14 cellular contexts compared by ENCODE assay signal in the genomic region with DNA sequence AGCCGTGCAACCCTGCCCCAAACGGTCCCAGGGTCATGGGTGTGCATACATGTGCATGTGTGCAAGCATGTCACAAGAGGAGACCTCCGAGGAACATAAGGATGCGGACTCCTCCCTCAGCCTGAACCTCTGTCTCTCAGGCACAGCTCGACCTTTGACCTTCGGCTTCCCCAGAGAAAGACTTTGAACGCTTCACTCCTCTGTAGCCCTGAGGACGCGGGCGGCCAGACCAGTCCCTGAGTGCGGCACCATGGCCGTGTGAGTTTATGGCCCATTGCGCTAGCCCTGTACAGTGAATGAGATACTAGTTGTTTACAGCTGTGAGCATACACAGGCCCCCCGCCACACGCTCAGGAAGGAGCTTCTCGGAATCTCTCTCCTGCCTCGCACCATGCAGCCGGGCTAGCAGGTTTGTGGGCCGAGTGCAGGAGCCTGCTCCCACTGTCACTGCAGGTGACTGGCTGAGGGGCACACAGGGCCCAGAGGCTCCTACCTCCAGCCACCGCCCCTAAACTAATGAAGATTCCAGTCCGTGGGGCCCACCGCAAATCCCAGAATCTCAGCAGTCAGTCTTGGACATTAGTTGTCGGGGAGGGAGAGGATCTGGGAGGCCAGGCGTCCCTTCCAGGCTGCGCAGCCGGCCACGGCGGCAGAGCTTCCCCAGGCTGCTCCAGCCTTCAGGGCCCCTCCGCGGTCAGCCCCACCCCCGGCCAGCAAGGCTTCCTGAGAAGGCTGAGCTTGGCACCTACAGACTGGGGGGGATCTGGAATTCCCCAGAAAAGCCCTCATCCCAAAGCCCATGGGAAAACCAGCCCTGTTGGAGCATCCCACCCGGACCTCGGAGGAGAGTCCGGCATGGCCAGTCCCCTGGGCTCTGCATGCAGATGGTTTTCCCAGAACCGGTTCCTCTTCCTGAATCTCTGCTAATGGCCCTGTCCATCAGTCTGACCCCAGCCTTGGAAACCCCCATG. TPM values are rescaled to one million over a fixed set of nuclear protein-coding genes. Genes with fewer than 3 reads are reported as not detected.
DNase-seq lines count a peak whose midpoint lies in the region; ATAC-seq and TF ChIP-seq lines count a peak whose summit lies in the region.
"Had no signal": no experiment of that assay in that cellular context is flagged by ENCODE, and none has a peak within 500 bp of the region (broad histone marks: within the 10 kb centered on the region; RNA-seq: fewer than 3 reads in every experiment).

No MANE protein-coding gene starts in this region.

- H4K20me1 ChIP-seq in H9 (ENCODE audit: control insufficient read depth, insufficient read depth, insufficient read length), result no peaks in the 10 kb centered on the region

- TF ChIP-seq EP300 in sigmoid colon (IDR thresholded peaks at IDR 0.05), result no peak

- H3K4ac ChIP-seq in H9 (ENCODE audit: low read depth, low read length), result no peak overlapping the region

- no peaks in the 10 kb centered on the region; the same call in 1 of the 2 replicates for H3K27me3 Mint-ChIP-seq in H9 (ENCODE audit: low read depth)
- H3K27me3 Mint-ChIP-seq in activated naive CD8-positive, alpha-beta T cell treated with anti-CD3 and anti-CD28 coated beads, Interleukin-2, amount 10 ng/mL, durations not matched to agents 7 days and 5 days, result peaks cover 2% of the 10 kb centered on the region

- H3T11ph ChIP-seq in H9 (ENCODE audit: low read length), result no peak overlapping the region

- H3K9me3 ChIP-seq in H9 (ENCODE audit: control insufficient read depth, low read depth, low read length), result no peaks in the 10 kb centered on the region
- H3K9me3 ChIP-seq in left ventricle myocardium inferior (replicated peaks), result no peaks in the 10 kb centered on the region
- H3K9me3 ChIP-seq in sigmoid colon, result no peaks in the 10 kb centered on the region

- ATAC-seq in activated naive CD8-positive, alpha-beta T cell treated with anti-CD3 and anti-CD28 coated beads, Interleukin-2, amount 10 ng/mL, durations not matched to agents 7 days and 5 days (ENCODE audit: low read depth), result no peak

- no peak overlapping the region for H3K4me2 ChIP-seq in H9 (ENCODE audit: insufficient read depth, insufficient read length, low read length)

- no peak overlapping the region; a peak in 1 of 7 replicates for H3K27ac Mint-ChIP-seq in H9
- peak overlapping the region; percentile 9 for H3K27ac Mint-ChIP-seq in activated naive CD8-positive, alpha-beta T cell treated with anti-CD3 and anti-CD28 coated beads, Interleukin-2, amount 10 ng/mL, durations not matched to agents 7 days and 5 days

- no peaks in the 10 kb centered on the region for H3K79me1 ChIP-seq in H9 (ENCODE audit: insufficient read depth, low read depth, low read length, poor library complexity, severe bottlenecking)

- DNase-seq in H9, result no peak
- DNase-seq in activated naive CD8-positive, alpha-beta T cell treated with anti-CD3 and anti-CD28 coated beads, Interleukin-2, amount 10 ng/mL, durations not matched to agents 7 days and 5 days, result no peak
- DNase-seq in left ventricle myocardium inferior, result no peak
- no peak for DNase-seq in sigmoid colon
- no peak for DNase-seq in iPS-NIHi7 (ENCODE audit: extremely low spot score)
- no peak for DNase-seq in NCI-H82 treated with DMSO at 0.1 percent for 48 hours (lab: John Stamatoyannopoulos, UW; ENCODE audit: unreplicated experiment)
- no peak for DNase-seq in anterior cingulate cortex (lab: John Stamatoyannopoulos, UW)
- no peak for DNase-seq in NCI-H524 (lab: John Stamatoyannopoulos, UW)
- DNase-seq: central memory CD4-positive, alpha-beta T cell; NCI-H1048 had no signal

- no peak overlapping the region for H2BK20ac ChIP-seq in H9 (ENCODE audit: low read depth, low read length, poor library complexity, severe bottlenecking)

- H3K4me3 ChIP-seq in left ventricle myocardium inferior (no peak overlapping the region), sigmoid colon (no peak overlapping the region)
- H3K4me3 ChIP-seq: lung had no signal

- H2BK5ac ChIP-seq in H9 (ENCODE audit: insufficient read length, low read length), result no peak overlapping the region

- no peaks in the 10 kb centered on the region for H3K23me2 ChIP-seq in H9 (ENCODE audit: insufficient read length, low read depth, low read length, poor library complexity, severe bottlenecking)

- H3K4me1 ChIP-seq in H9 (ENCODE audit: insufficient read depth, low read length), result no peaks in the 10 kb centered on the region; the same call in 1 of the 2 replicates
- H3K4me1 ChIP-seq in left ventricle myocardium inferior, result peaks cover 52% of the 10 kb centered on the region
- H3K4me1 ChIP-seq in sigmoid colon, result peaks cover 0 to 37% (median 14%) of the 10 kb centered on the region in 4 donors

- TF ChIP-seq CTCF in H9 (conservative IDR thresholded peaks at IDR 0.05) (no peak), left ventricle myocardium inferior (IDR thresholded peaks at IDR 0.05; ENCODE audit: borderline replicate concordance) (no peak), sigmoid colon (IDR thresholded peaks at IDR 0.05) (no peak)

- H3K4me1 Mint-ChIP-seq in H9, result peaks cover 26% of the 10 kb centered on the region in 2 experiments
- peaks cover 45% of the 10 kb centered on the region for H3K4me1 Mint-ChIP-seq in activated naive CD8-positive, alpha-beta T cell treated with anti-CD3 and anti-CD28 coated beads, Interleukin-2, amount 10 ng/mL, durations not matched to agents 7 days and 5 days

- no peak overlapping the region for H2AK5ac ChIP-seq in H9 (ENCODE audit: insufficient read length, low read length)

- no peak overlapping the region for H4K91ac ChIP-seq in H9 (ENCODE audit: insufficient read length, low read depth, low read length)

- no peak overlapping the region for H4K8ac ChIP-seq in H9 (replicated peaks; ENCODE audit: insufficient read length, low read depth, low read length)

- H3K79me2 ChIP-seq in H9 (ENCODE audit: insufficient read depth, low read length), result peaks cover 3% of the 10 kb centered on the region; the same call in 1 of the 2 replicates

- no peaks in the 10 kb centered on the region for H3K36me3 ChIP-seq in left ventricle myocardium inferior
- H3K36me3 ChIP-seq in sigmoid colon, result no peaks in the 10 kb centered on the region

- H3K18ac ChIP-seq in H9 (ENCODE audit: insufficient read length, low read depth, low read length), result no peak overlapping the region

- no peak for TF ChIP-seq POLR2A in sigmoid colon (IDR thresholded peaks at IDR 0.05)

- H3K9me3 Mint-ChIP-seq in H9, result peaks cover 0 to 7% of the 10 kb centered on the region in 2 experiments; a peak in 3 of 5 replicates
- peaks cover 4% of the 10 kb centered on the region for H3K9me3 Mint-ChIP-seq in activated naive CD8-positive, alpha-beta T cell treated with anti-CD3 and anti-CD28 coated beads, Interleukin-2, amount 10 ng/mL, durations not matched to agents 7 days and 5 days

- H2BK15ac ChIP-seq in H9 (ENCODE audit: low read depth, low read length), result no peak overlapping the region

- WGBS in H9 (ENCODE audit: extremely low coverage, insufficient read length, low lambda C conversion rate), result no CpG with 5 or more reads among the region's 35 CpGs
- 73 to 78% methylated on average over 35 of the region's 35 CpGs for WGBS in sigmoid colon, 2 donors

- no peak overlapping the region for H2BK120ac ChIP-seq in H9 (ENCODE audit: low read depth, low read length, poor library complexity, severe bottlenecking)

- H3K36me3 Mint-ChIP-seq in H9 (ENCODE audit: insufficient read depth in 1 of 3, low read depth in 3 of 3), result peaks cover 0 to 9% (median 6%) of the 10 kb centered on the region in 3 experiments; a peak in 3 of 7 replicates
- peaks cover 18% of the 10 kb centered on the region for H3K36me3 Mint-ChIP-seq in activated naive CD8-positive, alpha-beta T cell treated with anti-CD3 and anti-CD28 coated beads, Interleukin-2, amount 10 ng/mL, durations not matched to agents 7 days and 5 days

- no peak overlapping the region for H2AFZ ChIP-seq in H9 (ENCODE audit: low read length)

- intact Hi-C loops in left ventricle myocardium inferior (cut with micrococcal nuclease) (no loop called here), sigmoid colon (cut with DNase I) (no loop called here)

- no peak overlapping the region for H3K23ac ChIP-seq in H9 (ENCODE audit: insufficient read length, low read depth, low read length)

- POLR2A ChIA-PET in activated naive CD8-positive, alpha-beta T cell treated with anti-CD3 and anti-CD28 coated beads, Interleukin-2, amount 10 ng/mL, durations not matched to agents 7 days and 5 days (lab: Charles Lee), result interaction anchor here (0.9 to 1.0 kb wide), 2 partner anchors 9 to 11 kb away, joined by 3 to 5 read pairs; no protein-coding TSS in a partner anchor

- H3K9ac ChIP-seq in H9 (ENCODE audit: extremely low read depth, insufficient read length, low read length), result no peak overlapping the region

- H3K56ac ChIP-seq in H9 (ENCODE audit: insufficient read length, low read depth, low read length), result no peak overlapping the region

- no peak overlapping the region for H2BK12ac ChIP-seq in H9 (ENCODE audit: insufficient read length, low read depth, low read length)

- H3K4me3 Mint-ChIP-seq in H9, result no peak overlapping the region; a peak in 1 of 5 replicates
- H3K4me3 Mint-ChIP-seq in activated naive CD8-positive, alpha-beta T cell treated with anti-CD3 and anti-CD28 coated beads, Interleukin-2, amount 10 ng/mL, durations not matched to agents 7 days and 5 days, result peak overlapping the region; percentile 16

- H3K27me3 ChIP-seq in H9 (ENCODE audit: insufficient read depth, low read length) (no peaks in the 10 kb centered on the region), left ventricle myocardium inferior (ENCODE audit: low read depth) (no peaks in the 10 kb centered on the region), sigmoid colon (no peaks in the 10 kb centered on the region)

- H3K27ac ChIP-seq in H9 (ENCODE audit: insufficient read length, low read depth, low read length), result no peak overlapping the region
- peak overlapping the region; percentile 64 for H3K27ac ChIP-seq in left ventricle myocardium inferior (replicated peaks)
- H3K27ac ChIP-seq in sigmoid colon, result peak overlapping the region; percentile 39 to 67 (median 64)

- H4K5ac ChIP-seq in H9 (ENCODE audit: insufficient read length, low read depth, low read length), result no peak overlapping the region

- peak overlapping the region; percentile 41 for H3K14ac ChIP-seq in H9 (ENCODE audit: insufficient read depth, low read length)

RNA-seq across cellular contexts. Expression of a gene that starts 10.6 kb away (rescaled TPM):
- total RNA-seq in H9 (2021) (11.7 and 12.3 TPM in 2 replicates), left ventricle myocardium inferior (9.5 TPM), sigmoid colon (10 to 100 TPM; 15.0 to 22.4 (median 17.8) TPM)
- total RNA-seq in activated naive CD8-positive, alpha-beta T cell treated with anti-CD3 and anti-CD28 coated beads, Interleukin-2, amount 10 ng/mL, durations not matched to agents 7 days and 5 days, result 10 to 100 TPM; 65.6 to 73.9 TPM
- 10 to 100 TPM in 1 of 3 donors, 1 to 10 TPM in 2; 4.2 to 16.9 (median 5.4) TPM for polyA plus RNA-seq in sigmoid colon

RNA-seq across cellular contexts. Expression of a gene that starts 57.3 kb away (rescaled TPM):
- not detected in 2 replicates for total RNA-seq in H9 (2021)
- total RNA-seq in activated naive CD8-positive, alpha-beta T cell treated with anti-CD3 and anti-CD28 coated beads, Interleukin-2, amount 10 ng/mL, durations not matched to agents 7 days and 5 days, result under 1 TPM in 1 of 2 experiments, not detected in 1; 0.22 TPM
- total RNA-seq in left ventricle myocardium inferior, result not detected
- not detected for total RNA-seq in sigmoid colon
- under 1 TPM in 1 of 3 donors, not detected in 2; 0.04 TPM for polyA plus RNA-seq in sigmoid colon
- total RNA-seq: frontal cortex, pulmonary artery endothelial cell, ureter had no signal
